In the genomic region with DNA sequence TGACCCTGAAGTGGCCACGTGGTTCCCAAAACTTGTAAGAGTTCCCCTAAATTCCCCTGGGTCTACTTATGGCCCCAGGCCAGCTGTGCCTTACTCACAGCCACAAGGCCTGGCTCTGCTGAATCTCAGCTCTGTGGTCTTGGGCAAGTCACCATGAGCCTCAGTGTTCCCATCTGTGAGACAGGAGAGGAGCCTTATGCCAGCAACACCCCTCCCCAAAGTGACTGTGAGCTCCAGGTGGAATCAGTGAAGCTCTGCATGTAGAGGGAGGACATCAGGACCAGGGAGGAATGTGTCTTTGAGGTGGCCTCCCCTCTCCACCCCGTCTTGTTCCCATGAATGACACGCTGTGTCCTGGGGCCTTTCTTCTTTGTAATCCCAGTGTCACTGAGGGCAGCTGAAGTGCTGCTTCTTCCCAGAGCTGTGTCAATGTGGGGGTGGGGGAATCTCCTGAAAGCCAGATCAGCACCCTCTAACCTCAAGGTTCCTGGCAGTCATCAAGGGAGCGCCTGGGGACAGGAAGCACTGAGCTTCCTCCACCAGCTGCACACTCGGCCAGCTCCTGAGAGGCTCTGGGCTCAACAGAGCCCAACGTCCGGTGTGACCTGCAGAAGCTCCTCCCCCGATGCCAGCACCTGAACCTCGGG, we compare ENCODE assay signal across 8 cellular contexts.
DNase-seq lines count a peak whose midpoint lies in the region; ATAC-seq, FAIRE-seq and TF ChIP-seq lines count a peak whose summit lies in the region.

No MANE protein-coding gene starts in this region.

- no peaks in the 10 kb centered on the region for H3K27me3 ChIP-seq in CD4-positive, alpha-beta memory T cell (ENCODE audit: insufficient read depth, low read length)

- no peak for FAIRE-seq in D721Med (lab: Jason Lieb, UNC)

- H3K27ac Mint-ChIP-seq in CD4-positive, alpha-beta memory T cell, result peak overlapping the region in 1 of 7 donors; percentile 8

- TF ChIP-seq CTCF in fibroblast of villous mesenchyme (IDR thresholded peaks at IDR 0.05; ENCODE audit: insufficient read depth, low read depth, low read length) (no peak), D721Med (IDR thresholded peaks at IDR 0.05; ENCODE audit: insufficient read depth, missing control alignments) (no peak)

- ATAC-seq in GM18909 (IDR thresholded peaks at IDR 0.05; ENCODE audit: poor library complexity, unreplicated experiment) (peak; percentile 54), HG03108 (IDR thresholded peaks at IDR 0.05; ENCODE audit: unreplicated experiment) (peak; percentile 50)

- peaks cover 0 to 6% of the 10 kb centered on the region in 2 donors for H3K36me3 Mint-ChIP-seq in CD4-positive, alpha-beta memory T cell

- no peaks in the 10 kb centered on the region for H3K27me3 Mint-ChIP-seq in CD4-positive, alpha-beta memory T cell

- H3K4me1 ChIP-seq in CD4-positive, alpha-beta memory T cell (ENCODE audit: insufficient read depth, low read length), result peaks cover 62% of the 10 kb centered on the region

- H3K9me3 Mint-ChIP-seq in CD4-positive, alpha-beta memory T cell, result peaks cover 0 to 20% (median 2%) of the 10 kb centered on the region in 8 donors

- peaks cover 36 to 68% (median 51%) of the 10 kb centered on the region in 4 donors for H3K4me1 Mint-ChIP-seq in CD4-positive, alpha-beta memory T cell

- POLR2A ChIA-PET in CD4-positive, alpha-beta memory T cell (lab: Charles Lee; ENCODE audit: partially characterized antibody), result interaction anchor here (0.7 to 5.0 kb wide), 15 partner anchors 9 to 1052 kb away, joined by 3 to 39 read pairs (median 4); a partner anchor contains a TSS

- no peak for DNase-seq in CD4-positive, alpha-beta memory T cell
- DNase-seq in SK-N-DZ (ENCODE audit: low spot score) (peak; percentile 59), fibroblast of villous mesenchyme (ENCODE audit: low read depth) (peak; percentile 58), NCI-H2081 treated with DMSO at 0.1 percent for 48 hours (lab: John Stamatoyannopoulos, UW) (no peak), D721Med (ENCODE audit: insufficient read length, low spot score) (no peak)
- DNase-seq in stimulated activated CD4-positive, alpha-beta T cell treated with anti-CD3 and anti-CD28 coated beads, Interleukin-1b, Interleukin-23, amount 100 ng/mL, for 48 hours, result peak; percentile 62

- intact Hi-C loops in CD4-positive, alpha-beta memory T cell (cut with micrococcal nuclease), result no loop called here

- H3K9me3 ChIP-seq in CD4-positive, alpha-beta memory T cell (ENCODE audit: control insufficient read depth in 1 of 2, low read length in 2 of 2), result peaks cover 0 to under 1% of the 10 kb centered on the region in 2 donors

- CTCF ChIA-PET in CD4-positive, alpha-beta memory T cell (lab: Charles Lee; ENCODE audit: partially characterized antibody), result interaction anchor here (1.1 to 4.7 kb wide), 9 partner anchors 8 to 928 kb away, joined by 3 to 36 read pairs (median 10); no protein-coding TSS in a partner anchor

- no peaks in the 10 kb centered on the region for H3K36me3 ChIP-seq in CD4-positive, alpha-beta memory T cell (ENCODE audit: insufficient read depth, low read length)

- peak overlapping the region in 7 of 8 donors; percentile 54 to 76 (median 59) for H3K4me3 Mint-ChIP-seq in CD4-positive, alpha-beta memory T cell

- H3K4me3 ChIP-seq in CD4-positive, alpha-beta memory T cell (ENCODE audit: low read length in 2 of 2), result peak overlapping the region in 1 of 2 donors; percentile 2
- no peak overlapping the region for H3K4me3 ChIP-seq in fibroblast of villous mesenchyme (ENCODE audit: low read depth, low read length)

- no peak overlapping the region for H3K27ac ChIP-seq in CD4-positive, alpha-beta memory T cell (ENCODE audit: low read depth, low read length)

Comparison
In these comparisons a context has a peak if more than half of its experiments do, and no peak if none do; other contexts are left out.
1. DNase-seq: peak in SK-N-DZ (single experiment), fibroblast of villous mesenchyme (single experiment) and stimulated activated CD4-positive, alpha-beta T cell treated with anti-CD3 and anti-CD28 coated beads, Interleukin-1b, Interleukin-23, amount 100 ng/mL, for 48 hours (single experiment); none in CD4-positive, alpha-beta memory T cell (0 of 5), NCI-H2081 treated with DMSO at 0.1 percent for 48 hours (single experiment) and D721Med (single experiment).